ENCODE assay signal across 22 cellular contexts in the genomic region with DNA sequence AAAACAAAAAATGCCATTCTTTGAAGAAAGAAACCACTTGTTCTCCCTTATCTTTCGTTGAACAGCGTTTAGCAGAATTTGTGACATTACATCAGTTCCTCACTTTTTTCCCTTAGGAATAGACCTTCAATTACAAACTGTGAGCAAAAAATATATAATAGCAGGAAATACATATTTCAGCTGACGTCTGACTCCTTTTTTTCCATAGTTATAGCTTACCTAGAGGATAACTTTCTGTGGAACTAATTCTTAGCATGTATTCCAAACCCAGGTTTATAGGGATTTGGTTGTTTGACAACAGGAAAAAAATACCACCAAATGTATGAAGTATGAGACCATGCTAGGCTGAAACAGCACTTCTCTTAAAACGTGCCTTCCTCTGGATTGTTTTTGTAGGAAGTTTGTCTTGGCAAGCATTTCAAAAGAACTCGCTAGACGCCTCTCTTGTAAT. TPM values are rescaled to one million over a fixed set of nuclear protein-coding genes. Genes with fewer than 3 reads are reported as not detected.
DNase-seq lines count a peak whose midpoint lies in the region; ATAC-seq and TF ChIP-seq lines count a peak whose summit lies in the region.
"Had no signal": no experiment of that assay in that cellular context is flagged by ENCODE, and none has a peak within 500 bp of the region (broad histone marks: within the 10 kb centered on the region; RNA-seq: fewer than 3 reads in every experiment).

No MANE protein-coding gene starts in this region.

- no peaks in the 10 kb centered on the region for H3K36me3 ChIP-seq in left ventricle myocardium inferior
- no peaks in the 10 kb centered on the region for H3K36me3 ChIP-seq in upper lobe of right lung
- no peaks in the 10 kb centered on the region for H3K36me3 ChIP-seq in H7 (replicated peaks; ENCODE audit: control insufficient read depth, insufficient read depth, low read length)
- H3K36me3 ChIP-seq: breast epithelium, SJSA1 had no signal

- peaks cover 0 to 10% of the 10 kb centered on the region in 2 donors for H3K27me3 Mint-ChIP-seq in stimulated activated naive B cell treated with anti-CD40 and anti-IgM and Interleukin-4, amounts not matched to agents 10 μg/mL and 1 μg/mL and 100 μg/mL, for 72 hours

- H3K27ac Mint-ChIP-seq in stimulated activated naive B cell treated with anti-CD40 and anti-IgM and Interleukin-4, amounts not matched to agents 10 μg/mL and 1 μg/mL and 100 μg/mL, for 72 hours = no peak overlapping the region
- H3K27ac Mint-ChIP-seq: dendritic cell treated with granulocyte-macrophage colony-stimulating factor and Interleukin-4, amounts not matched to agents 40 ng/mL and 50 ng/mL, for 4 days; nephron progenitor cell had no signal

- H3K4me3 ChIP-seq in left ventricle myocardium inferior = peak overlapping the region; percentile 13
- no peak overlapping the region for H3K4me3 ChIP-seq in coronary artery
- H3K4me3 ChIP-seq in upper lobe of right lung = no peak overlapping the region
- H3K4me3 ChIP-seq in H7 (ENCODE audit: insufficient read depth, low read depth, low read length) = no peak overlapping the region
- H3K4me3 ChIP-seq: breast epithelium, SJSA1, skin epidermis had no signal

- H3K4me3 Mint-ChIP-seq in stimulated activated naive B cell treated with anti-CD40 and anti-IgM and Interleukin-4, amounts not matched to agents 10 μg/mL and 1 μg/mL and 100 μg/mL, for 72 hours = no peak overlapping the region
- H3K4me3 Mint-ChIP-seq: dendritic cell treated with granulocyte-macrophage colony-stimulating factor and Interleukin-4, amounts not matched to agents 40 ng/mL and 50 ng/mL, for 4 days; nephron progenitor cell had no signal

- no peak for TF ChIP-seq CTCF in left ventricle myocardium inferior (IDR thresholded peaks at IDR 0.05; ENCODE audit: borderline replicate concordance)
- no peak for TF ChIP-seq CTCF in coronary artery (IDR thresholded peaks at IDR 0.05)
- no peak for TF ChIP-seq CTCF in upper lobe of right lung (IDR thresholded peaks at IDR 0.05)

- H3K27me3 ChIP-seq in left ventricle myocardium inferior (ENCODE audit: low read depth) (no peaks in the 10 kb centered on the region), upper lobe of right lung (no peaks in the 10 kb centered on the region), H7 (ENCODE audit: control insufficient read depth, insufficient read depth, low read length) (no peaks in the 10 kb centered on the region)
- H3K27me3 ChIP-seq: breast epithelium, SJSA1 had no signal

- no peaks in the 10 kb centered on the region for H3K36me3 Mint-ChIP-seq in stimulated activated naive B cell treated with anti-CD40 and anti-IgM and Interleukin-4, amounts not matched to agents 10 μg/mL and 1 μg/mL and 100 μg/mL, for 72 hours

- H3K9me3 ChIP-seq in left ventricle myocardium inferior (replicated peaks) (no peaks in the 10 kb centered on the region), upper lobe of right lung (no peaks in the 10 kb centered on the region)
- H3K9me3 ChIP-seq: breast epithelium, SJSA1 had no signal

- DNase-seq in left ventricle myocardium inferior (no peak), left cardiac atrium (no peak), coronary artery (ENCODE audit: low spot score) (no peak), lung microvascular endothelial cell (ENCODE audit: low read depth in 2 of 2) (peak; percentile 79 to 83), upper lobe of right lung (no peak), H7 (no peak)
- DNase-seq in stimulated activated naive B cell treated with anti-CD40 and anti-IgM and Interleukin-4, amounts not matched to agents 10 μg/mL and 1 μg/mL and 100 μg/mL, for 72 hours = no peak
- no peak for DNase-seq in stimulated activated CD4-positive, alpha-beta T cell treated with anti-CD3 and anti-CD28 coated beads, Interleukin-2, amount 100 ng/mL, for 48 hours
- DNase-seq: activated gamma-delta T cell, foreskin melanocyte, kidney glomerular epithelial cell, NCI-H2227 treated with DMSO at 0.1 percent for 48 hours, NCI-H748 treated with DMSO at 0.1 percent for 48 hours, nephron progenitor cell, OCI-M1 had no signal

- ATAC-seq in left cardiac atrium (no peak), upper lobe of right lung (no peak)
- ATAC-seq in stimulated activated naive B cell treated with anti-CD40 and anti-IgM and Interleukin-4, amounts not matched to agents 10 μg/mL and 1 μg/mL and 100 μg/mL, for 72 hours (replicated peaks) = no peak

- H3K9me3 Mint-ChIP-seq in stimulated activated naive B cell treated with anti-CD40 and anti-IgM and Interleukin-4, amounts not matched to agents 10 μg/mL and 1 μg/mL and 100 μg/mL, for 72 hours = no peaks in the 10 kb centered on the region
- H3K9me3 Mint-ChIP-seq: dendritic cell treated with granulocyte-macrophage colony-stimulating factor and Interleukin-4, amounts not matched to agents 40 ng/mL and 50 ng/mL, for 4 days; nephron progenitor cell had no signal

- no peaks in the 10 kb centered on the region for H3K4me1 Mint-ChIP-seq in stimulated activated naive B cell treated with anti-CD40 and anti-IgM and Interleukin-4, amounts not matched to agents 10 μg/mL and 1 μg/mL and 100 μg/mL, for 72 hours

- H3K4me1 ChIP-seq in left ventricle myocardium inferior = peaks cover 96% of the 10 kb centered on the region
- H3K4me1 ChIP-seq in upper lobe of right lung = peaks cover 43% of the 10 kb centered on the region
- H3K4me1 ChIP-seq: parathyroid adenoma had no signal

- intact Hi-C loops in left ventricle myocardium inferior (cut with micrococcal nuclease) = no loop called here
- intact Hi-C loops in left cardiac atrium (cut with DNase I) = loop anchor here in 1 of 2 donors (5.0 to 10.0 kb wide), 3 partner anchors 109 to 174 kb away; no protein-coding TSS in a partner anchor
- intact Hi-C loops in upper lobe of right lung (cut with DNase I) = no loop called here

- peak overlapping the region; percentile 80 for H3K27ac ChIP-seq in left ventricle myocardium inferior (replicated peaks)
- H3K27ac ChIP-seq in coronary artery = peak overlapping the region; percentile 23 to 28
- peak overlapping the region; percentile 38 for H3K27ac ChIP-seq in upper lobe of right lung
- H3K27ac ChIP-seq: breast epithelium, HL-60, SJSA1 had no signal

RNA-seq across cellular contexts. Expression of gene LIMCH1, which starts 2.0 kb away (rescaled TPM):
- total RNA-seq in left ventricle myocardium inferior (382 TPM), left cardiac atrium (100 to 1,000 TPM; 168 to 200 TPM), lung microvascular endothelial cell (15.7 and 20.7 TPM in 2 replicates), upper lobe of right lung (369 TPM)
- 0.76 and 0.85 TPM in 2 replicates for total RNA-seq in H7 (2014; rRNA removed; shearing (Covaris generic))
- total RNA-seq: T-helper 2 cell treated with Interferon-gamma antibody and Interleukin-4, amounts not matched to agents 100 ng/mL and 5 ng/mL, for 36 hours had no signal

Comparison
In these comparisons a context has a peak if more than half of its experiments do, and no peak if none do; other contexts are left out.
1. DNase-seq: peak in lung microvascular endothelial cell (2 of 2); none in left ventricle myocardium inferior (single experiment), left cardiac atrium (single experiment), coronary artery (single experiment), upper lobe of right lung (single experiment), stimulated activated naive B cell treated with anti-CD40 and anti-IgM and Interleukin-4, amounts not matched to agents 10 μg/mL and 1 μg/mL and 100 μg/mL, for 72 hours (single experiment), stimulated activated CD4-positive, alpha-beta T cell treated with anti-CD3 and anti-CD28 coated beads, Interleukin-2, amount 100 ng/mL, for 48 hours (0 of 2) and H7 (single experiment).
2. H3K27ac ChIP-seq: peak in every context shown above with its lines; median percentile 80 in left ventricle myocardium inferior; 38 in upper lobe of right lung; 26 in coronary artery.